ENCODE assay signal across 1 cellular context in the genomic region with DNA sequence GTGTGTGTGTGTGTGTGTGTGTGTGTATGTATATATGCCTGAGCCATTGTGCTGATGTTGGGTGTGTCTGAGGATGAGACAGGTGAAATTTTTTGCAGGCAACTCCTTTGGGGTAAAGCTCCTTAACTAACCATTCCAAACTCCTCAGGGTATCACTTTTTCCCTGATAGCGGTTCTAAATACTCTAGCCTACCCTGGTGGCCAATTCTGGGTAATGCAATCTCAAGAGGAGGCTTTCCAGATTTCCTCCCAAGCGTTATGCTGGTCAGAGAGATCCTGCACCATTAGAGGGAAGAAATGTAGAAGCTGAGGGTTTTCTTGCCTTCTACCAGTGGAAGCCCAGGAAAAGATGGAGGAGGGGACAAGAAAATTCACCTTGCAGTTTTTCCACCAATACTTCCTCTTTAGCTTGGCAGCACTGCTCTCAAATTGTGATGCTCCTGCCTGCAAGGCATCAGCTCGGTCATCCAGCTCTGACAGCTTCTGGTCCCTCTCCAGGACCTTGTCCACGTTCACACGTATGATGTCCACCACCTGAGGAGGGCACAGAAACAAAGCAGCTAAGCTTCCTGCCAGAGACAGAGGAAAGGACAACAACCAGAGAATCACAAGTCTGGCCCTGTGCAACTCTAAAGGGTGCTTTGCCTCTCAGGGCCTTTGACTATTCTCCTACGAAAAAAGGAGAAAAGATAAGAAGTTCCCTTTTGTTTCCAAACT.
TF ChIP-seq lines count a peak whose summit lies in the region.

No MANE protein-coding gene starts in this region.

TF ChIP-seq in liver, 16 proteins besides CTCF, POLR2A, EP300 and RAD21:
- TF ChIP-seq YY1 (IDR thresholded peaks at IDR 0.05): no peak
TF ChIP-seq in liver: peak in this region for 0.
